Comparison of ENCODE assay signal across 30 cellular contexts in genomic region chr6:34201455-34202098, GRCh38. TPM values are rescaled to one million over a fixed set of nuclear protein-coding genes. Genes with fewer than 3 reads are reported as not detected.
DNase-seq lines count a peak whose midpoint lies in the region; ATAC-seq, FAIRE-seq and TF ChIP-seq lines count a peak whose summit lies in the region.
"Had no signal": no experiment of that assay in that cellular context is flagged by ENCODE, and none has a peak within 500 bp of the region (broad histone marks: within the 10 kb centered on the region; RNA-seq: fewer than 3 reads in every experiment).

No MANE protein-coding gene starts in this region.

- H3K36me3 Mint-ChIP-seq in neural progenitor cell = no peaks in the 10 kb centered on the region
- H3K36me3 Mint-ChIP-seq: activated CD4-positive, alpha-beta memory T cell treated with anti-CD3 and anti-CD28 coated beads for 36 hours; activated naive CD8-positive, alpha-beta T cell; type B pancreatic cell had no signal

- BruUV-seq in endothelial cell of umbilical vein (replicated peaks; lab: Mats Ljungman, UMichigan) = no TSS peak

- WGBS in GM23248 (ENCODE audit: low coverage in 1 of 2, low lambda C conversion rate in 2 of 2, missing lambda C conversion rate in 2 of 2), 2 experiments = 83 to 84% methylated on average over 4 of the region's 4 CpGs

- H3K9ac ChIP-seq in GM23248 (no peak overlapping the region), endothelial cell of umbilical vein (replicated peaks; ENCODE audit: extremely low read depth, insufficient read depth, low read length) (no peak overlapping the region), neural progenitor cell (no peak overlapping the region)
- H3K9ac ChIP-seq: BLaER1 treated with 17β-estradiol and CSF1 and Interleukin-3, amounts not matched to agents 10 nM and 100 nM had no signal

- no peaks in the 10 kb centered on the region for H3F3A ChIP-seq in GM23248 (ENCODE audit: insufficient read depth)
- no peaks in the 10 kb centered on the region for H3F3A ChIP-seq in neural progenitor cell (ENCODE audit: low read depth)

- FAIRE-seq in endothelial cell of umbilical vein (lab: Jason Lieb, UNC) (peak; percentile 8), RCC 7860 (lab: Jason Lieb, UNC) (no peak)
- FAIRE-seq: GM19239, keratinocyte had no signal

- H3K9me3 ChIP-seq in GM23248 (ENCODE audit: low read depth) = no peaks in the 10 kb centered on the region
- H3K9me3 ChIP-seq in endothelial cell of umbilical vein (replicated peaks; ENCODE audit: control insufficient read depth, insufficient read depth, low read length) = no peaks in the 10 kb centered on the region
- no peaks in the 10 kb centered on the region for H3K9me3 ChIP-seq in neural progenitor cell (ENCODE audit: low read depth)
- H3K9me3 ChIP-seq: ovary, spleen had no signal

- peak overlapping the region; percentile 77 for H3K27ac Mint-ChIP-seq in neural progenitor cell
- H3K27ac Mint-ChIP-seq: activated CD4-positive, alpha-beta memory T cell treated with anti-CD3 and anti-CD28 coated beads for 36 hours; activated naive CD8-positive, alpha-beta T cell; activated T-helper 2 cell treated with anti-CD3 and anti-CD28 coated beads, Interferon-gamma antibody, Interleukin-2, Interleukin-4, amounts not matched to agents 10 μg/mL and 5 μg/mL and 100 μg/mL, durations not matched to agents 14 hours and 24 hours and 36 hours; nephron; type B pancreatic cell had no signal

- H3K4me2 ChIP-seq in GM23248 (ENCODE audit: unreplicated experiment) (no peak overlapping the region), endothelial cell of umbilical vein (ENCODE audit: insufficient read depth, low read length) (no peak overlapping the region), neural progenitor cell (no peak overlapping the region)
- H3K4me2 ChIP-seq: BLaER1 treated with 17β-estradiol and CSF1 and Interleukin-3, amounts not matched to agents 10 nM and 100 nM had no signal

- H3K27me3 Mint-ChIP-seq in neural progenitor cell (ENCODE audit: insufficient read depth, low read depth) = peaks cover 9% of the 10 kb centered on the region
- H3K27me3 Mint-ChIP-seq: activated CD4-positive, alpha-beta memory T cell treated with anti-CD3 and anti-CD28 coated beads for 36 hours; activated naive CD8-positive, alpha-beta T cell; type B pancreatic cell had no signal

- POLR2A ChIA-PET in endothelial cell of umbilical vein (lab: Charles Lee) = interaction anchor here (1.1 kb wide), 1 partner anchor 35 kb away, joined by 4 read pairs; the partner anchor contains the start of gene HMGA1

- no peak overlapping the region for H3K27ac ChIP-seq in GM23248
- H3K27ac ChIP-seq in endothelial cell of umbilical vein (ENCODE audit: insufficient read depth, low read depth, low read length) = no peak overlapping the region
- no peak overlapping the region for H3K27ac ChIP-seq in neural progenitor cell
- H3K27ac ChIP-seq: BLaER1 treated with 17β-estradiol and CSF1 and Interleukin-3, amounts not matched to agents 10 nM and 100 nM; ovary; spleen had no signal

- intact Hi-C loops in endothelial cell of umbilical vein (cut with micrococcal nuclease) = no loop called here

- no peak for TF ChIP-seq CTCF in endothelial cell of umbilical vein (IDR thresholded peaks at IDR 0.05; ENCODE audit: extremely low read depth in 1 of 2, insufficient read depth in 1 of 2, low read depth in 1 of 2, low read length in 2 of 2)
- TF ChIP-seq CTCF in neural progenitor cell (IDR thresholded peaks at IDR 0.05) = no peak

- TF ChIP-seq POLR2A in endothelial cell of umbilical vein (IDR thresholded peaks at IDR 0.05; ENCODE audit: low read depth, low read length) = no peak

- no peaks in the 10 kb centered on the region for H3K9me3 Mint-ChIP-seq in neural progenitor cell
- H3K9me3 Mint-ChIP-seq: activated CD4-positive, alpha-beta memory T cell treated with anti-CD3 and anti-CD28 coated beads for 36 hours; activated T-helper 2 cell treated with anti-CD3 and anti-CD28 coated beads, Interferon-gamma antibody, Interleukin-2, Interleukin-4, amounts not matched to agents 10 μg/mL and 5 μg/mL and 100 μg/mL, durations not matched to agents 14 hours and 24 hours and 36 hours; nephron; type B pancreatic cell had no signal

- no peaks in the 10 kb centered on the region for H4K20me1 ChIP-seq in GM23248 (ENCODE audit: insufficient read depth)
- H4K20me1 ChIP-seq in endothelial cell of umbilical vein (replicated peaks; ENCODE audit: control insufficient read depth, extremely low read depth, insufficient read depth, low read length) = no peaks in the 10 kb centered on the region
- H4K20me1 ChIP-seq in neural progenitor cell (ENCODE audit: low read depth) = no peaks in the 10 kb centered on the region
- H4K20me1 ChIP-seq: BLaER1 treated with 17β-estradiol and CSF1 and Interleukin-3, amounts not matched to agents 10 nM and 100 nM had no signal

- H2AFZ ChIP-seq in GM23248 (no peak overlapping the region), endothelial cell of umbilical vein (ENCODE audit: low read depth, low read length) (no peak overlapping the region), neural progenitor cell (replicated peaks) (no peak overlapping the region)

- CTCF ChIA-PET in endothelial cell of umbilical vein (lab: Charles Lee) = interaction anchor here (0.8 to 2.9 kb wide), 6 partner anchors 22 to 213 kb away, joined by 3 to 15 read pairs (median 4); partner anchors contain the start of genes HMGA1 and SMIM29

- ATAC-seq in GM18511 (IDR thresholded peaks at IDR 0.05; ENCODE audit: unreplicated experiment) = no peak

- peaks cover 9% of the 10 kb centered on the region for H3K4me1 Mint-ChIP-seq in neural progenitor cell
- H3K4me1 Mint-ChIP-seq: nephron had no signal

- H3K79me2 ChIP-seq in GM23248 (ENCODE audit: insufficient read depth) = no peaks in the 10 kb centered on the region
- no peaks in the 10 kb centered on the region for H3K79me2 ChIP-seq in endothelial cell of umbilical vein (ENCODE audit: control insufficient read depth, insufficient read depth, low read length)
- no peaks in the 10 kb centered on the region for H3K79me2 ChIP-seq in neural progenitor cell (ENCODE audit: low read depth)

- H3K9me1 ChIP-seq in endothelial cell of umbilical vein (replicated peaks; ENCODE audit: control insufficient read depth, extremely low read depth, insufficient read depth, low read length) = no peaks in the 10 kb centered on the region

- in situ Hi-C loops in GM23248 (cut with MboI) = no loop called here

- DNase-seq in GM23248 (peak; percentile 46), M059J (ENCODE audit: low read depth) (peak; percentile 67), endothelial cell of umbilical vein (ENCODE audit: low read depth, low spot score) (no peak), neural progenitor cell (ENCODE audit: low spot score) (no peak), RCC 7860 (ENCODE audit: low spot score) (no peak)
- DNase-seq in activated CD4-positive, alpha-beta T cell treated with anti-CD3 and anti-CD28 coated beads for 48 hours = no peak
- DNase-seq: activated CD4-positive, alpha-beta memory T cell treated with anti-CD3 and anti-CD28 coated beads for 36 hours; activated CD8-positive, alpha-beta memory T cell treated with anti-CD3 and anti-CD28 coated beads, Interleukin-2, amount 50 U/mL, for 48 hours; anterior cingulate cortex; central memory CD4-positive, alpha-beta T cell; COR-L47; dermis blood vessel endothelial cell; GDM1; Karpas-422; NCI-H187; ovary; RPMI8226; spleen; stimulated activated CD4-positive, alpha-beta T cell treated with anti-CD3 and anti-CD28 coated beads, Interleukin-2, amount 100 ng/mL, for 48 hours; T-helper 1 cell had no signal

- H3K4me3 Mint-ChIP-seq in neural progenitor cell = no peak overlapping the region
- H3K4me3 Mint-ChIP-seq: activated CD4-positive, alpha-beta memory T cell treated with anti-CD3 and anti-CD28 coated beads for 36 hours; activated naive CD8-positive, alpha-beta T cell; nephron; type B pancreatic cell had no signal

- no peak overlapping the region for H3K4me3 ChIP-seq in GM23248
- H3K4me3 ChIP-seq in endothelial cell of umbilical vein (replicated peaks in 1 of 3; ENCODE audit: insufficient read depth in 1 of 3, low read depth in 1 of 3, low read length in 3 of 3) = no peak overlapping the region
- H3K4me3 ChIP-seq in neural progenitor cell = no peak overlapping the region
- H3K4me3 ChIP-seq: BLaER1 treated with 17β-estradiol and CSF1 and Interleukin-3, amounts not matched to agents 10 nM and 100 nM; ovary; spleen had no signal

- H3K9me2 ChIP-seq in GM23248 (ENCODE audit: insufficient read depth) = no peaks in the 10 kb centered on the region

- dilution Hi-C loops in endothelial cell of umbilical vein (cut with MboI; ENCODE audit: extremely low pct_ligation_motif_present, low sequenced_read_pairs) = no loop called here

- H3K27me3 ChIP-seq in GM23248 (replicated peaks; ENCODE audit: insufficient read depth) (no peaks in the 10 kb centered on the region), endothelial cell of umbilical vein (ENCODE audit: control insufficient read depth in 2 of 2, insufficient read depth in 2 of 2, low read length in 2 of 2) (no peaks in the 10 kb centered on the region), neural progenitor cell (peaks cover 3% of the 10 kb centered on the region)
- H3K27me3 ChIP-seq: BLaER1 treated with 17β-estradiol and CSF1 and Interleukin-3, amounts not matched to agents 10 nM and 100 nM; ovary had no signal

- H3K4me1 ChIP-seq in GM23248 (ENCODE audit: insufficient read depth) (no peaks in the 10 kb centered on the region), endothelial cell of umbilical vein (ENCODE audit: control insufficient read depth, extremely low read depth, insufficient read depth, low read length) (peaks cover 2% of the 10 kb centered on the region), neural progenitor cell (no peaks in the 10 kb centered on the region)

- H3K36me3 ChIP-seq in GM23248 (ENCODE audit: low read depth) = no peaks in the 10 kb centered on the region
- H3K36me3 ChIP-seq in endothelial cell of umbilical vein (ENCODE audit: control insufficient read depth in 2 of 2, extremely low read depth in 1 of 2, insufficient read depth in 2 of 2, low read length in 2 of 2) = no peaks in the 10 kb centered on the region
- H3K36me3 ChIP-seq in neural progenitor cell = no peaks in the 10 kb centered on the region
- H3K36me3 ChIP-seq: BLaER1 treated with 17β-estradiol and CSF1 and Interleukin-3, amounts not matched to agents 10 nM and 100 nM; ovary; spleen had no signal

RNA-seq across cellular contexts. Expression of gene HMGA1, which starts 35.1 kb away (rescaled TPM):
- 197 and 243 TPM in 2 replicates for total RNA-seq in GM23248 (2014; rRNA removed; shearing (Covaris generic))
- polyA plus RNA-seq in GM23248 (2016; fragmentation: Nextera tagmentation; extraction: Ambion mirVana) = 332 and 351 TPM in 2 replicates
- total RNA-seq in M059J (2014; rRNA removed; shearing (Covaris generic)) = 124 and 169 TPM in 2 replicates
- 1,031 and 1,108 TPM in 2 replicates for total RNA-seq in endothelial cell of umbilical vein
- polyA plus RNA-seq in endothelial cell of umbilical vein = 416 and 425 TPM in 2 replicates
- 293 and 339 TPM in 2 replicates for polyA plus RNA-seq in endothelial cell of umbilical vein (2011; cell fraction: cytosol; rRNA removed)
- 140 and 158 TPM in 2 replicates for polyA plus RNA-seq in endothelial cell of umbilical vein (2011; cell fraction: nucleus; rRNA removed)
- polyA plus RNA-seq in endothelial cell of umbilical vein (2012) = 703 and 761 TPM in 2 replicates
- 125 and 180 TPM in 2 replicates for polyA minus RNA-seq in endothelial cell of umbilical vein
- polyA minus RNA-seq in endothelial cell of umbilical vein (2011; cell fraction: cytosol; rRNA and poly(A)+ RNA removed) = 119 TPM
- 49.5 and 60.6 TPM in 2 replicates for polyA minus RNA-seq in endothelial cell of umbilical vein (2011; cell fraction: nucleus; rRNA and poly(A)+ RNA removed)
- 417 and 1,058 TPM in 2 replicates for total RNA-seq in neural progenitor cell (ENCODE audit: low replicate concordance)

RNA-seq across cellular contexts. Expression of gene SMIM29, which starts 47.2 kb away (rescaled TPM):
- total RNA-seq in GM23248 (2014; rRNA removed; shearing (Covaris generic)) = 27.6 and 35.1 TPM in 2 replicates
- 55.1 and 58.3 TPM in 2 replicates for polyA plus RNA-seq in GM23248 (2016; fragmentation: Nextera tagmentation; extraction: Ambion mirVana)
- 50.5 and 73.3 TPM in 2 replicates for total RNA-seq in M059J (2014; rRNA removed; shearing (Covaris generic))
- total RNA-seq in endothelial cell of umbilical vein = 37.3 and 37.6 TPM in 2 replicates
- polyA plus RNA-seq in endothelial cell of umbilical vein = 75.2 and 135 TPM in 2 replicates
- 58.0 and 65.4 TPM in 2 replicates for polyA plus RNA-seq in endothelial cell of umbilical vein (2011; cell fraction: cytosol; rRNA removed)
- polyA plus RNA-seq in endothelial cell of umbilical vein (2011; cell fraction: nucleus; rRNA removed) = 27.1 and 37.8 TPM in 2 replicates
- polyA plus RNA-seq in endothelial cell of umbilical vein (2012) = 26.5 and 31.9 TPM in 2 replicates
- 18.2 and 23.0 TPM in 2 replicates for polyA minus RNA-seq in endothelial cell of umbilical vein
- 4.2 TPM for polyA minus RNA-seq in endothelial cell of umbilical vein (2011; cell fraction: cytosol; rRNA and poly(A)+ RNA removed)
- 7.0 and 9.6 TPM in 2 replicates for polyA minus RNA-seq in endothelial cell of umbilical vein (2011; cell fraction: nucleus; rRNA and poly(A)+ RNA removed)
- total RNA-seq in neural progenitor cell (ENCODE audit: low replicate concordance) = 2.4 and 8.9 TPM in 2 replicates

RNA-seq across cellular contexts. Expression of gene GRM4, which starts 55.7 kb away (rescaled TPM):
- 0.22 and 0.38 TPM in 2 replicates for total RNA-seq in GM23248 (2014; rRNA removed; shearing (Covaris generic))
- polyA plus RNA-seq in GM23248 (2016; fragmentation: Nextera tagmentation; extraction: Ambion mirVana) (0.10 and 0.57 TPM in 2 replicates), endothelial cell of umbilical vein (0.03 TPM in 1 of 2 replicates, not detected in the other)
- not detected in 2 replicates for total RNA-seq in M059J (2014; rRNA removed; shearing (Covaris generic))
- total RNA-seq in endothelial cell of umbilical vein (not detected in 2 replicates), neural progenitor cell (ENCODE audit: low replicate concordance) (1.2 and 1.8 TPM in 2 replicates)
- not detected in 2 replicates for polyA plus RNA-seq in endothelial cell of umbilical vein (2011; cell fraction: cytosol; rRNA removed)
- 0.03 TPM in 1 of 2 replicates, not detected in the other for polyA plus RNA-seq in endothelial cell of umbilical vein (2011; cell fraction: nucleus; rRNA removed)
- not detected in 2 replicates for polyA plus RNA-seq in endothelial cell of umbilical vein (2012)
- not detected in 2 replicates for polyA minus RNA-seq in endothelial cell of umbilical vein
- polyA minus RNA-seq in endothelial cell of umbilical vein (2011; cell fraction: cytosol; rRNA and poly(A)+ RNA removed) = not detected
- polyA minus RNA-seq in endothelial cell of umbilical vein (2011; cell fraction: nucleus; rRNA and poly(A)+ RNA removed) = not detected in 2 replicates
- total RNA-seq: activated T-helper 2 cell treated with anti-CD3 and anti-CD28 coated beads, Interferon-gamma antibody, Interleukin-2, Interleukin-4, amounts not matched to agents 10 μg/mL and 5 μg/mL and 100 μg/mL, durations not matched to agents 14 hours and 24 hours and 36 hours; dermis blood vessel endothelial cell; subcutaneous adipose tissue had no signal
- polyA plus RNA-seq: AG04450, keratinocyte had no signal

Comparison
In these comparisons a context has a peak if more than half of its experiments do, and no peak if none do; other contexts are left out.
1. DNase-seq: peak in GM23248 (single experiment) and M059J (single experiment); none in endothelial cell of umbilical vein (single experiment), neural progenitor cell (single experiment), activated CD4-positive, alpha-beta T cell treated with anti-CD3 and anti-CD28 coated beads for 48 hours (single experiment) and RCC 7860 (single experiment).